In genomic region chr6:36765943-36766648, GRCh38 we compare ENCODE assay signal across 8 cellular contexts.
DNase-seq lines count a peak whose midpoint lies in the region; ATAC-seq lines count a peak whose summit lies in the region.

No MANE protein-coding gene starts in this region.

- ATAC-seq in HG03097 (IDR thresholded peaks at IDR 0.05; ENCODE audit: low FRiP score, unreplicated experiment): peak; percentile 62
- ATAC-seq in activated CD4-positive, CD25-positive, alpha-beta regulatory T cell treated with anti-CD3 and anti-CD28 coated beads, Interleukin-2, amount 50 U/mL, for 24 hours: peak; percentile 82 to 88

- DNase-seq in NCI-H524 (lab: John Stamatoyannopoulos, UW): peak; percentile 74 to 84
- no peak for DNase-seq in NCI-H524 treated with DMSO at 0.1 percent for 48 hours (lab: John Stamatoyannopoulos, UW)
- peak; percentile 69 for DNase-seq in NCI-H226
- peak; percentile 76 for DNase-seq in central memory CD4-positive, alpha-beta T cell
- peak; percentile 79 for DNase-seq in kidney tubule cell (ENCODE audit: low spot score)
- DNase-seq in stimulated activated CD4-positive, alpha-beta T cell treated with anti-CD3 and anti-CD28 coated beads, Interleukin-2, amount 100 ng/mL, for 4 hours (ENCODE audit: low read depth): peak; percentile 69
